ENCODE assay signal across 11 cellular contexts in the genomic region with DNA sequence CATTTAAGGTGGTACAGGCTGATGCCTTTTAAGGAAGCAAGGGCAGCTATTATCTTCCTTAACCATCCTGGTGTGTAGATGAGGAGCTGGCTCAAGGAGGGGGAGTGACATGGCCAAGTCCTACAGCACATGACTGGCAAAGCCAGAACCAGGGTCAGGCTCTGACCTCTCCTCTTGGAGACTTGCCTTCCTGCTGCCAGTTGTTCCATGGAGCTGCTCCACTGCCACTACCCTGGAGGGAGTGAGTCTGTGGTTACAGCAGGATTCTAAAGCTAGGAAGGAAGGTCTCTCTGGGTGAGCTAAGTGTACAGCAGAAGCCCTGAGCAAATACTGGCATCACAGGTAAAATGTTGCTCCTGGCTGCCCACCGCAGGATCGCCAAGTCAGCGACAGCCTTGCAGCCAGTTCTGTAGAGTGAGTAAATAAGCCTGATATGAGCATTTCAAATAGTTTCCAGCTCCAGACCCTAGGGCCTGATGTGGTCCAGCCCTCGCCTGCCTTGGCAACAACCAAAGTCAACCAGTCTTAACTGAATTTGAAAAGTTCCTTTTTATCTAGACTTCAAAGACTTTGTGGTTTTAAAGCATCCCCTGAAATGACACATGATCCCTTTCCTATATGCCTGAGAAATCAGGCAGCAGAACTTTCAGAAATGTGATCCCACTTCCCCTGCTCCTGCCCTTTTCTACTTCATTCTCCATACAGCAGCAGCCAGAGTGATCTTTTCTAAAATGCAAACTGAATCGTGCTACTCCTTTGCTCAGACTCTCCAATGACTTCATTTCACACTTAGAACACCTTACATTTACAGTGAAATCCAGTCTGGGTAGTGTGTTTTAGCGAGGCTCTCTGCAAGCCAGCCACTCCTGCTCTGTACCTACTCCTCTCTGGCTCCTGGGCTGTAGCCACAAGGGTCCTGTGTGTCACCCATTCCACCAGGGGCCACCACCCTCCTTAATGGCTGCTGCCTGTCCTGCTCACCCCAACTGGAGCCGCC.
DNase-seq lines count a peak whose midpoint lies in the region; ATAC-seq, FAIRE-seq and TF ChIP-seq lines count a peak whose summit lies in the region.
"Had no signal": no experiment of that assay in that cellular context is flagged by ENCODE, and none has a peak within 500 bp of the region (broad histone marks: within the 10 kb centered on the region; RNA-seq: fewer than 3 reads in every experiment).

No MANE protein-coding gene starts in this region.

- H3K9me3 Mint-ChIP-seq in CD4-positive, alpha-beta memory T cell, result no peaks in the 10 kb centered on the region
- H3K9me3 Mint-ChIP-seq in activated T-cell treated with anti-CD3 and anti-CD28 coated beads, Interleukin-2, amount 50 U/mL, for 72 hours, result no peaks in the 10 kb centered on the region
- H3K9me3 Mint-ChIP-seq: neural crest cell had no signal

- H3K9me3 ChIP-seq in CD4-positive, alpha-beta memory T cell (ENCODE audit: control insufficient read depth in 1 of 2, low read length in 2 of 2), result no peaks in the 10 kb centered on the region
- no peaks in the 10 kb centered on the region for H3K9me3 ChIP-seq in left lung
- no peaks in the 10 kb centered on the region for H3K9me3 ChIP-seq in upper lobe of right lung
- no peaks in the 10 kb centered on the region for H3K9me3 ChIP-seq in Karpas-422 (ENCODE audit: low read length)
- no peaks in the 10 kb centered on the region for H3K9me3 ChIP-seq in WERI-Rb-1 (ENCODE audit: severe bottlenecking)

- no peaks in the 10 kb centered on the region for H3K27me3 ChIP-seq in CD4-positive, alpha-beta memory T cell (ENCODE audit: insufficient read depth, low read length)
- H3K27me3 ChIP-seq in left lung (no peaks in the 10 kb centered on the region), upper lobe of right lung (no peaks in the 10 kb centered on the region), Karpas-422 (ENCODE audit: low read length) (no peaks in the 10 kb centered on the region), WERI-Rb-1 (ENCODE audit: insufficient read depth, low read depth, severe bottlenecking) (no peaks in the 10 kb centered on the region)

- DNase-seq in CD4-positive, alpha-beta memory T cell, result peak in 1 of 5 donors; percentile 21
- peak; percentile 21 for DNase-seq in KBM-7
- no peak for DNase-seq in activated T-cell treated with anti-CD3 and anti-CD28 coated beads, Interleukin-2, amount 50 U/mL, for 72 hours
- no peak for DNase-seq in left lung
- no peak for DNase-seq in upper lobe of right lung
- no peak for DNase-seq in HTR-8/SVneo (ENCODE audit: insufficient read length, low spot score)
- no peak for DNase-seq in Karpas-422
- no peak for DNase-seq in WERI-Rb-1
- DNase-seq: NCI-H1694 treated with DMSO at 0.1 percent for 48 hours had no signal

- FAIRE-seq in HTR-8/SVneo (lab: Jason Lieb, UNC), result no peak
- FAIRE-seq: GM19239 had no signal

- CTCF ChIA-PET in CD4-positive, alpha-beta memory T cell (lab: Charles Lee; ENCODE audit: partially characterized antibody), result no interaction called here

- no peaks in the 10 kb centered on the region for H3K9me2 ChIP-seq in Karpas-422 (replicated peaks; ENCODE audit: insufficient read depth, low read length)

- POLR2A ChIA-PET in CD4-positive, alpha-beta memory T cell (lab: Charles Lee; ENCODE audit: partially characterized antibody), result interaction anchor here (1.3 kb wide), 1 partner anchor 249 kb away, joined by 4 read pairs; no protein-coding TSS in a partner anchor

- peak; percentile 23 to 53 for ATAC-seq in activated T-cell treated with anti-CD3 and anti-CD28 coated beads, Interleukin-2, amount 50 U/mL, for 72 hours (replicated peaks in 1 of 2)
- ATAC-seq in left lung, result peak; percentile 29
- ATAC-seq in upper lobe of right lung, result no peak

- in situ Hi-C loops in KBM-7 (cut with MboI; ENCODE audit: low pct_unique_long_range_greater_than_20kb, low sequenced_read_pairs), result no loop called here

- peak overlapping the region in 5 of 7 donors; percentile 38 to 89 (median 81) for H3K27ac Mint-ChIP-seq in CD4-positive, alpha-beta memory T cell
- H3K27ac Mint-ChIP-seq in activated T-cell treated with anti-CD3 and anti-CD28 coated beads, Interleukin-2, amount 50 U/mL, for 72 hours, result no peak overlapping the region

- no peaks in the 10 kb centered on the region for H3K79me2 ChIP-seq in Karpas-422 (ENCODE audit: low read length)

- intact Hi-C loops in CD4-positive, alpha-beta memory T cell (cut with micrococcal nuclease), result loop anchor here (5.0 kb wide), 1 partner anchor 481 kb away; no protein-coding TSS in a partner anchor
- intact Hi-C loops in left lung (cut with DNase I), result no loop called here
- intact Hi-C loops in upper lobe of right lung (cut with DNase I), result no loop called here

- H3K27me3 Mint-ChIP-seq in CD4-positive, alpha-beta memory T cell, result no peaks in the 10 kb centered on the region
- H3K27me3 Mint-ChIP-seq in activated T-cell treated with anti-CD3 and anti-CD28 coated beads, Interleukin-2, amount 50 U/mL, for 72 hours (ENCODE audit: low read depth), result no peaks in the 10 kb centered on the region

- no peak overlapping the region for H3K4me2 ChIP-seq in Karpas-422 (ENCODE audit: low read depth, low read length, poor library complexity, severe bottlenecking)

- peaks cover 31% of the 10 kb centered on the region for H3K4me1 ChIP-seq in CD4-positive, alpha-beta memory T cell (ENCODE audit: insufficient read depth, low read length)
- H3K4me1 ChIP-seq in left lung (no peaks in the 10 kb centered on the region), upper lobe of right lung (peaks cover 11% of the 10 kb centered on the region), Karpas-422 (ENCODE audit: low read length) (peaks cover 17% of the 10 kb centered on the region)

- H3K36me3 Mint-ChIP-seq in CD4-positive, alpha-beta memory T cell, result peaks cover 50 to 60% of the 10 kb centered on the region in 2 donors
- H3K36me3 Mint-ChIP-seq in activated T-cell treated with anti-CD3 and anti-CD28 coated beads, Interleukin-2, amount 50 U/mL, for 72 hours (ENCODE audit: insufficient read depth in 2 of 2), result peaks cover 0 to 2% of the 10 kb centered on the region in 2 donors

- H3K36me3 ChIP-seq in CD4-positive, alpha-beta memory T cell (ENCODE audit: insufficient read depth, low read length), result peaks cover 9% of the 10 kb centered on the region
- H3K36me3 ChIP-seq in left lung (peaks cover 0 to 15% of the 10 kb centered on the region in 2 donors), upper lobe of right lung (peaks cover 5% of the 10 kb centered on the region), Karpas-422 (ENCODE audit: insufficient read depth, low read length) (no peaks in the 10 kb centered on the region), WERI-Rb-1 (peaks cover 10% of the 10 kb centered on the region)

- no peak overlapping the region for H2AFZ ChIP-seq in Karpas-422 (ENCODE audit: low read length)

- no peak overlapping the region for H3K9ac ChIP-seq in Karpas-422 (ENCODE audit: low read length)

- H3K4me3 ChIP-seq in CD4-positive, alpha-beta memory T cell (ENCODE audit: low read length in 2 of 2), result no peak overlapping the region
- H3K4me3 ChIP-seq in left lung, result no peak overlapping the region
- H3K4me3 ChIP-seq in upper lobe of right lung, result no peak overlapping the region
- no peak overlapping the region for H3K4me3 ChIP-seq in Karpas-422 (ENCODE audit: low read length)
- no peak overlapping the region for H3K4me3 ChIP-seq in WERI-Rb-1 (ENCODE audit: low read depth, low read length)

- no peak overlapping the region for H3K27ac ChIP-seq in CD4-positive, alpha-beta memory T cell (ENCODE audit: low read depth, low read length)
- no peak overlapping the region for H3K27ac ChIP-seq in left lung
- no peak overlapping the region for H3K27ac ChIP-seq in upper lobe of right lung
- no peak overlapping the region for H3K27ac ChIP-seq in Karpas-422 (ENCODE audit: low read length)
- no peak overlapping the region for H3K27ac ChIP-seq in WERI-Rb-1

- 0 out of 2 replicates have a peak, but pooled peaks cover 3% of the 10 kb centered on the region for H4K20me1 ChIP-seq in Karpas-422 (ENCODE audit: insufficient read depth, low read depth, low read length)

- H3K4me1 Mint-ChIP-seq in CD4-positive, alpha-beta memory T cell, result peaks cover 35 to 46% (median 43%) of the 10 kb centered on the region in 4 donors
- H3K4me1 Mint-ChIP-seq in activated T-cell treated with anti-CD3 and anti-CD28 coated beads, Interleukin-2, amount 50 U/mL, for 72 hours (ENCODE audit: low read depth), result peaks cover 22% of the 10 kb centered on the region
- H3K4me1 Mint-ChIP-seq: neural crest cell had no signal

- TF ChIP-seq CTCF in left lung (IDR thresholded peaks at IDR 0.05) (no peak), upper lobe of right lung (IDR thresholded peaks at IDR 0.05) (no peak), WERI-Rb-1 (IDR thresholded peaks at IDR 0.05; ENCODE audit: low read depth, low read length) (no peak)

- H3K4me3 Mint-ChIP-seq in CD4-positive, alpha-beta memory T cell, result peak overlapping the region in 4 of 8 donors; percentile 3 to 64 (median 40)
- no peak overlapping the region for H3K4me3 Mint-ChIP-seq in activated T-cell treated with anti-CD3 and anti-CD28 coated beads, Interleukin-2, amount 50 U/mL, for 72 hours
- H3K4me3 Mint-ChIP-seq: neural crest cell had no signal
